Comparison of ENCODE assay signal across 9 cellular contexts in the genomic region with DNA sequence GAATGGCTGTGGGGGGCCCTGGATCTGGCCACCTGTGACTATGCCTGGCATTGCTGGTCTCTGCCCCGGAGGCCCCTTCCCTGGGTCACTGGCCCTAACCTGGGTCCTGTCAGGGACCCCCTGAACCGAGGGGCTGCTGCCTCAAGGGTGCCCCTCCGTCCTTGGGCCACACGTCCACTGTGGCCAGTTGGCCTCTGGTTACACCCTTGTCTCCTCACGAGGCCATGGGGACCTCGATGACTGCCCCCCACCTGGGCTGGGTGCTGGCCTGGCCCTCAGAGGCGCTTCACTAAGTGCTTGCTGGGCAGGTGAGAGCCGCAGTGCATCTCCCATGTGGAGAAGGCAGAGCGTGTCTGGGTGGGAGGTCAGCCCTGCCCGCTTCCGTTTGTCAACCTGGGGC. TPM values are rescaled to one million over a fixed set of nuclear protein-coding genes. Genes with fewer than 3 reads are reported as not detected.
"Had no signal": no experiment of that assay in that cellular context is flagged by ENCODE, and none has a peak within 500 bp of the region (broad histone marks: within the 10 kb centered on the region; RNA-seq: fewer than 3 reads in every experiment).

No MANE protein-coding gene starts in this region.

- H2AFZ ChIP-seq: GM23248 had no signal

- H3K4me3 ChIP-seq: GM23248 had no signal

- FAIRE-seq: H54, HTR-8/SVneo had no signal

- H3K9ac ChIP-seq: GM23248 had no signal

- DNase-seq: GM23248, GOT3, H9, HCEC 1CT, KBM-7 had no signal

- H3K27ac ChIP-seq: GM23248 had no signal

RNA-seq across cellular contexts. Expression of gene FGF19, which starts 27.3 kb away (rescaled TPM):
- total RNA-seq: GM23248 had no signal
- polyA plus RNA-seq: GM23248, IgD-negative memory B cell had no signal

RNA-seq across cellular contexts. Expression of gene FGF4, which starts 44.0 kb away (rescaled TPM):
- total RNA-seq: GM23248, HT-29 had no signal
- polyA plus RNA-seq: GM23248, IgD-negative memory B cell had no signal
